Comparison of ENCODE assay signal across 8 cellular contexts in the genomic region with DNA sequence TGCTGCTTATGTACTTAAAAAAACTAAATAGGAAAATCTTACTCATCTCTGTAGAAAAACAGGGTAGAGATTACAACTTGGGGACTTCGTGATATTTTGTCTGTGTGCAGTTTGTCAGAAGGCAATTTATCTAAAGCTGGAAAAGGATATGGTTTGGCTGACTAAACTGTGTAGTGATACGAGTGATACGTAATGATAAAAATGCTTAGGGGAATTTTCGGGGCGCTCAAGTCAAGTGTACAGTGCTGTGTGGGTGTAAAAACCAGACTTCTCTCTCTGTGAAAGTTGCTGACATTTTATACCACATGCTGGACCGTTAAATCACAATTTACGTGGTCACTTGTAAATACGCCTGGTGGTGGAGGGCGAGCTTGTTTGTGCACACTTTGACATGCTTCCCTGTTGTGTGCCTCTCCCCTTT.
DNase-seq lines count a peak whose midpoint lies in the region; ATAC-seq and TF ChIP-seq lines count a peak whose summit lies in the region.

No MANE protein-coding gene starts in this region.

- WGBS in esophagus squamous epithelium, 2 donors, result 67 to 70% methylated on average over 9 of the region's 9 CpGs
- WGBS in body of pancreas, 2 donors, result 50 to 75% methylated on average over 9 of the region's 9 CpGs
- WGBS in gastroesophageal sphincter (ENCODE audit: low coverage in 1 of 2), 2 donors, result 41 to 68% methylated on average over 6 to 9 of the region's 9 CpGs

- ATAC-seq in GM21528 (IDR thresholded peaks at IDR 0.05; ENCODE audit: low FRiP score, unreplicated experiment), result peak; percentile 87
- ATAC-seq in body of pancreas, result no peak
- no peak for ATAC-seq in gastroesophageal sphincter

- DNase-seq in GM12864 (ENCODE audit: low read depth), result peak; percentile 69
- no peak for DNase-seq in coronary artery (ENCODE audit: low spot score)
- DNase-seq in esophagus squamous epithelium (lab: John Stamatoyannopoulos, UW), result no peak
- DNase-seq in head of caudate nucleus, result no peak
- DNase-seq in body of pancreas, result no peak

- peaks cover 0 to 7% (median 6%) of the 10 kb centered on the region in 3 donors for H3K9me3 Mint-ChIP-seq in IgD-negative memory B cell

- no peaks in the 10 kb centered on the region for H3K4me1 ChIP-seq in esophagus squamous epithelium
- H3K4me1 ChIP-seq in body of pancreas, result no peaks in the 10 kb centered on the region
- H3K4me1 ChIP-seq in gastroesophageal sphincter, result no peaks in the 10 kb centered on the region

- H3K27me3 Mint-ChIP-seq in IgD-negative memory B cell, result no peaks in the 10 kb centered on the region

- no peaks in the 10 kb centered on the region for H3K36me3 Mint-ChIP-seq in IgD-negative memory B cell

- H3K9me3 ChIP-seq in esophagus squamous epithelium (no peaks in the 10 kb centered on the region), body of pancreas (no peaks in the 10 kb centered on the region), gastroesophageal sphincter (no peaks in the 10 kb centered on the region)

- H3K27ac ChIP-seq in coronary artery (no peak overlapping the region), esophagus squamous epithelium (no peak overlapping the region), body of pancreas (no peak overlapping the region), gastroesophageal sphincter (no peak overlapping the region)

- TF ChIP-seq EP300 in gastroesophageal sphincter (IDR thresholded peaks at IDR 0.05), result no peak

- H3K4me1 Mint-ChIP-seq in IgD-negative memory B cell, result peaks cover 8 to 20% (median 16%) of the 10 kb centered on the region in 3 donors

- no peak for TF ChIP-seq CTCF in GM12864 (IDR thresholded peaks at IDR 0.05; ENCODE audit: low read depth, low read length, missing control alignments)
- TF ChIP-seq CTCF in coronary artery (IDR thresholded peaks at IDR 0.05), result no peak
- no peak for TF ChIP-seq CTCF in esophagus squamous epithelium (IDR thresholded peaks at IDR 0.05)
- TF ChIP-seq CTCF in body of pancreas (IDR thresholded peaks at IDR 0.05), result no peak
- TF ChIP-seq CTCF in gastroesophageal sphincter (IDR thresholded peaks at IDR 0.05), result no peak

- H3K27ac Mint-ChIP-seq in IgD-negative memory B cell, result peak overlapping the region; percentile 1 to 84 (median 41)

- H3K4me3 Mint-ChIP-seq in IgD-negative memory B cell, result peak overlapping the region; percentile 74 to 96 (median 88)

- TF ChIP-seq POLR2A in esophagus squamous epithelium (IDR thresholded peaks at IDR 0.05) (no peak), body of pancreas (IDR thresholded peaks at IDR 0.05) (no peak), gastroesophageal sphincter (IDR thresholded peaks at IDR 0.05) (no peak)

- no peaks in the 10 kb centered on the region for H3K27me3 ChIP-seq in esophagus squamous epithelium
- no peaks in the 10 kb centered on the region for H3K27me3 ChIP-seq in body of pancreas
- H3K27me3 ChIP-seq in gastroesophageal sphincter, result no peaks in the 10 kb centered on the region

- H3K4me3 ChIP-seq in GM12864 (ENCODE audit: low read depth, low read length), result no peak overlapping the region
- H3K4me3 ChIP-seq in coronary artery, result peak overlapping the region; percentile 25
- no peak overlapping the region for H3K4me3 ChIP-seq in esophagus squamous epithelium
- no peak overlapping the region for H3K4me3 ChIP-seq in body of pancreas
- H3K4me3 ChIP-seq in gastroesophageal sphincter, result no peak overlapping the region

- H3K36me3 ChIP-seq in esophagus squamous epithelium, result no peaks in the 10 kb centered on the region
- no peaks in the 10 kb centered on the region for H3K36me3 ChIP-seq in body of pancreas (replicated peaks in 1 of 2; ENCODE audit: insufficient read depth in 1 of 2, low read depth in 2 of 2)
- no peaks in the 10 kb centered on the region for H3K36me3 ChIP-seq in gastroesophageal sphincter

- intact Hi-C loops in esophagus squamous epithelium (cut with DNase I), result no loop called here
- intact Hi-C loops in head of caudate nucleus (cut with DNase I), result no loop called here
- intact Hi-C loops in body of pancreas (cut with DNase I), result no loop called here
